In genomic region chr9:72952914-72953313, GRCh38 we compare ENCODE assay signal across 9 cellular contexts. TPM values are rescaled to one million over a fixed set of nuclear protein-coding genes. Genes with fewer than 3 reads are reported as not detected.
A peak's percentile ranks its signal among the peaks of the same experiment; 100 is the strongest.
DNase-seq lines count a peak whose midpoint lies in the region; ATAC-seq and TF ChIP-seq lines count a peak whose summit lies in the region.
"Had no signal": no experiment of that assay in that cellular context is flagged by ENCODE, and none has a peak within 500 bp of the region (broad histone marks: within the 10 kb centered on the region; RNA-seq: fewer than 3 reads in every experiment).

ALDH1A1 (minus strand) TSS chr9:72953053; CDS start chr9:72953000, 53 bp downstream.

- peak within 1 kb of the TSS; percentile 39 for H3K27ac ChIP-seq in colonic mucosa
- H3K27ac ChIP-seq in mesenchymal stem cell (ENCODE audit: low read length, poor library complexity, severe bottlenecking), result no peak within 1 kb of the TSS
- H3K27ac ChIP-seq in urinary bladder (ENCODE audit: low read depth), result peak within 1 kb of the TSS; percentile 23

- H3K79me1 ChIP-seq in mesenchymal stem cell (replicated peaks; ENCODE audit: low read length, poor library complexity, severe bottlenecking), result no peaks in the 10 kb centered on the region

- no peak within 1 kb of the TSS for H3K4ac ChIP-seq in mesenchymal stem cell (ENCODE audit: low read depth in 1 of 2, low read length in 2 of 2)

- no peak for ATAC-seq in activated naive CD8-positive, alpha-beta T cell treated with anti-CD3 and anti-CD28 coated beads, Interleukin-2, amount 50 U/mL, for 24 hours
- no peak for ATAC-seq in GM19035 (IDR thresholded peaks at IDR 0.05; ENCODE audit: unreplicated experiment)

- H3K14ac ChIP-seq in mesenchymal stem cell (ENCODE audit: low read length in 2 of 2), result no peak within 1 kb of the TSS

- peaks cover 12% of the 10 kb centered on the region for H3K4me1 Mint-ChIP-seq in activated naive CD8-positive, alpha-beta T cell treated with anti-CD3 and anti-CD28 coated beads, Interleukin-2, amount 50 U/mL, for 24 hours

- H3K27me3 ChIP-seq in colonic mucosa, result no peaks in the 10 kb centered on the region
- no peaks in the 10 kb centered on the region for H3K27me3 ChIP-seq in mesenchymal stem cell (ENCODE audit: control insufficient read depth in 1 of 2, insufficient read depth in 1 of 2, low read length in 2 of 2)

- H4K8ac ChIP-seq in mesenchymal stem cell (ENCODE audit: low read length), result no peak within 1 kb of the TSS

- H3K27ac Mint-ChIP-seq in activated naive CD8-positive, alpha-beta T cell treated with anti-CD3 and anti-CD28 coated beads, Interleukin-2, amount 50 U/mL, for 24 hours, result no peak within 1 kb of the TSS
- H3K27ac Mint-ChIP-seq: immature natural killer cell had no signal

- no peak within 1 kb of the TSS for H3K18ac ChIP-seq in mesenchymal stem cell (ENCODE audit: low read depth in 1 of 2, low read length in 2 of 2)

- H3K36me3 ChIP-seq in colonic mucosa (no peaks in the 10 kb centered on the region), mesenchymal stem cell (ENCODE audit: control insufficient read depth in 1 of 2, insufficient read depth in 2 of 2, low read depth in 1 of 2, low read length in 2 of 2) (no peaks in the 10 kb centered on the region), urinary bladder (ENCODE audit: insufficient read depth) (no peaks in the 10 kb centered on the region)

- no peak for TF ChIP-seq CTCF in colonic mucosa (IDR thresholded peaks at IDR 0.05)

- no peak within 1 kb of the TSS for H3K4me3 Mint-ChIP-seq in activated naive CD8-positive, alpha-beta T cell treated with anti-CD3 and anti-CD28 coated beads, Interleukin-2, amount 50 U/mL, for 24 hours

- no peak within 1 kb of the TSS for H3K23ac ChIP-seq in mesenchymal stem cell (ENCODE audit: low read length in 2 of 2)

- H3K4me1 ChIP-seq in colonic mucosa, result peaks cover 15% of the 10 kb centered on the region
- no peaks in the 10 kb centered on the region for H3K4me1 ChIP-seq in mesenchymal stem cell (ENCODE audit: control insufficient read depth, insufficient read depth, low read depth, low read length)
- H3K4me1 ChIP-seq in urinary bladder (ENCODE audit: insufficient read depth), result no peaks in the 10 kb centered on the region

- H2BK120ac ChIP-seq in mesenchymal stem cell (ENCODE audit: low read depth, low read length), result no peak within 1 kb of the TSS

- H2AK5ac ChIP-seq in mesenchymal stem cell (ENCODE audit: low read length, severe bottlenecking), result no peak within 1 kb of the TSS

- no peak within 1 kb of the TSS for H2BK12ac ChIP-seq in mesenchymal stem cell (ENCODE audit: low read length in 2 of 2)

- H3K4me3 ChIP-seq in colonic mucosa (peak within 1 kb of the TSS; percentile 22), mesenchymal stem cell (ENCODE audit: insufficient read depth in 1 of 2, low read depth in 1 of 2, low read length in 2 of 2) (peak within 1 kb of the TSS in 1 of 2 experiments; percentile 47), urinary bladder (ENCODE audit: low read depth, low read length) (peak within 1 kb of the TSS; percentile 35)

- H4K91ac ChIP-seq in mesenchymal stem cell (ENCODE audit: low read length), result no peak within 1 kb of the TSS

- intact Hi-C loops in colonic mucosa (cut with DNase I), result loop anchor here (10.0 kb wide), 1 partner anchor 78 kb away; no protein-coding TSS in a partner anchor

- H3K4me2 ChIP-seq in mesenchymal stem cell (ENCODE audit: low read length, poor library complexity, severe bottlenecking), result no peak within 1 kb of the TSS

- H2BK5ac ChIP-seq in mesenchymal stem cell (ENCODE audit: low read depth, low read length, poor library complexity, severe bottlenecking), result no peak within 1 kb of the TSS

- no peaks in the 10 kb centered on the region for H3K9me3 ChIP-seq in colonic mucosa
- H3K9me3 ChIP-seq in mesenchymal stem cell (ENCODE audit: control insufficient read depth, low read length), result no peaks in the 10 kb centered on the region

- WGBS in mesenchymal stem cell, result 56% methylated on average over 9 of the region's 9 CpGs
- WGBS in urinary bladder, result 26% methylated on average over 9 of the region's 9 CpGs

- H3K9ac ChIP-seq in colonic mucosa (ENCODE audit: low read depth in 2 of 2, low read length in 2 of 2) (peak within 1 kb of the TSS; percentile 44 to 74), mesenchymal stem cell (ENCODE audit: low read length) (peak within 1 kb of the TSS; percentile 58)

- DNase-seq in NCI-H2081 (lab: John Stamatoyannopoulos, UW), result peak; percentile 51 to 74
- no peak for DNase-seq in NCI-H2081 treated with DMSO at 0.1 percent for 48 hours (lab: John Stamatoyannopoulos, UW)
- peak; percentile 63 for DNase-seq in colonic mucosa
- no peak for DNase-seq in mesenchymal stem cell
- no peak for DNase-seq in GM03348 (ENCODE audit: low spot score)
- DNase-seq in activated naive CD8-positive, alpha-beta T cell treated with anti-CD3 and anti-CD28 coated beads, Interleukin-2, amount 50 U/mL, for 24 hours, result no peak
- DNase-seq: immature natural killer cell had no signal

- H2AFZ ChIP-seq in mesenchymal stem cell (ENCODE audit: low read depth, low read length), result no peak within 1 kb of the TSS

- H3K9me3 Mint-ChIP-seq in activated naive CD8-positive, alpha-beta T cell treated with anti-CD3 and anti-CD28 coated beads, Interleukin-2, amount 50 U/mL, for 24 hours, result no peaks in the 10 kb centered on the region
- H3K9me3 Mint-ChIP-seq: immature natural killer cell had no signal

- H2BK15ac ChIP-seq in mesenchymal stem cell (ENCODE audit: low read depth, poor library complexity, severe bottlenecking), result no peak within 1 kb of the TSS

- H3K27me3 Mint-ChIP-seq in activated naive CD8-positive, alpha-beta T cell treated with anti-CD3 and anti-CD28 coated beads, Interleukin-2, amount 50 U/mL, for 24 hours, result peaks cover 17% of the 10 kb centered on the region

- no peaks in the 10 kb centered on the region for H3K36me3 Mint-ChIP-seq in activated naive CD8-positive, alpha-beta T cell treated with anti-CD3 and anti-CD28 coated beads, Interleukin-2, amount 50 U/mL, for 24 hours (ENCODE audit: low read depth)
- H3K36me3 Mint-ChIP-seq: immature natural killer cell had no signal

RNA-seq across cellular contexts. Expression of gene ALDH1A1, which starts in this region (rescaled TPM):
- total RNA-seq in colonic mucosa (100 to 1,000 TPM in 1 of 2 donors, 10 to 100 TPM in 1; 61.3 to 102 TPM), urinary bladder (67.9 TPM)
- polyA plus RNA-seq in mesenchymal stem cell (2013, experiment 1 of 2), result 3.4 TPM
- polyA plus RNA-seq in mesenchymal stem cell (2013, experiment 2 of 2), result 3.5 TPM
- polyA plus RNA-seq in urinary bladder, result 33.2 TPM

Comparison
In these comparisons a context has a peak if more than half of its experiments do, and no peak if none do; other contexts are left out.
1. DNase-seq: peak in NCI-H2081 (2 of 2) and colonic mucosa (single experiment); none in NCI-H2081 treated with DMSO at 0.1 percent for 48 hours (single experiment), mesenchymal stem cell (single experiment), GM03348 (single experiment) and activated naive CD8-positive, alpha-beta T cell treated with anti-CD3 and anti-CD28 coated beads, Interleukin-2, amount 50 U/mL, for 24 hours (single experiment).